8 cellular contexts compared by ENCODE assay signal in the genomic region with DNA sequence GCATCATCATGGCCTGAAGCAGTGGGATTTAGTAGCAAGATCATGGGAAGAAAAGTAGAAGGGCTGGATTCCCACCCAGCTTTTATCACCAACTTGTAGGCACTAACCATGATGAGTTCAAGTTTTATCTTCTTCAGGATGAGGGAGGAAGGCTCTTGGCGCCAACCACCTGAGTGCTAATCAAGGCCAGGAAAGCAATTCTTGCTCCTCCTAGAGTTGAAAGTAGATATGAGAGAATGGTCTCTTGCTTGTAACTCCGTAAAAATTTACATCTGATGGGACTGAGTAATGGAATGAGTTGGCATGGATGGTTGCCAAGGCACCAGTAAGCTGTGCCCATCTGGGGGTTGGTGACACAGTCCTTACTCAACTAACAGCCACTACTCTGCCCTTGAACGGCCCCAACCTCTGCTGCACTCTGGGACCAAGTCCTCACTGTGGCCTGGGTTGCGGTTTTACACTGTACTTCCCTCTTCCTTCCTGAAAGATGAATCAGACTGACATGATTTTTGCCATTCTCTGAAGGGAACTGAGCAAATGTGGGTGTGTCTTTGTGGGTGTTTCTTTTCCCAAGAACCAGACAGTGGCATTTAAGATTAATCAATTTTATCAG. TPM values are rescaled to one million over a fixed set of nuclear protein-coding genes. Genes with fewer than 3 reads are reported as not detected.
DNase-seq lines count a peak whose midpoint lies in the region; ATAC-seq and TF ChIP-seq lines count a peak whose summit lies in the region.

No MANE protein-coding gene starts in this region.

- TF ChIP-seq CTCF in fibroblast of the aortic adventitia (IDR thresholded peaks at IDR 0.05; ENCODE audit: insufficient read depth, low read length): no peak

- DNase-seq in Kasumi-1 (lab: John Stamatoyannopoulos, UW): peak; percentile 68 to 74
- peak; percentile 4 to 9 for DNase-seq in activated CD4-positive, alpha-beta T cell treated with anti-CD3 and anti-CD28 coated beads, Interleukin-2, amount 50 U/mL, for 4 hours
- DNase-seq in fibroblast of the aortic adventitia (ENCODE audit: low read depth): peak; percentile 58
- peak; percentile 11 for DNase-seq in stimulated activated CD4-positive, alpha-beta T cell treated with anti-CD3 and anti-CD28 coated beads, Interleukin-4, amount 100 ng/mL, for 1 hour

- ATAC-seq in GM18498 (IDR thresholded peaks at IDR 0.05; ENCODE audit: unreplicated experiment) (no peak), HG02840 (IDR thresholded peaks at IDR 0.05; ENCODE audit: low FRiP score, unreplicated experiment) (no peak), GM19467 (IDR thresholded peaks at IDR 0.05; ENCODE audit: unreplicated experiment) (no peak), HG03135 (IDR thresholded peaks at IDR 0.05; ENCODE audit: unreplicated experiment) (no peak)

- no peak overlapping the region for H3K4me3 ChIP-seq in fibroblast of the aortic adventitia (ENCODE audit: low read depth, low read length)

RNA-seq across cellular contexts. Expression of a gene that starts 39.4 kb away (rescaled TPM):
- total RNA-seq in fibroblast of the aortic adventitia (ENCODE audit: low replicate concordance): 0.41 and 2.9 TPM in 2 replicates

Comparison
In these comparisons a context has a peak if more than half of its experiments do, and no peak if none do; other contexts are left out.
1. DNase-seq: peak in every context shown above with its lines; median percentile 71 in Kasumi-1; 58 in fibroblast of the aortic adventitia; 11 in stimulated activated CD4-positive, alpha-beta T cell treated with anti-CD3 and anti-CD28 coated beads, Interleukin-4, amount 100 ng/mL, for 1 hour; 6 in activated CD4-positive, alpha-beta T cell treated with anti-CD3 and anti-CD28 coated beads, Interleukin-2, amount 50 U/mL, for 4 hours.